Comparison of ENCODE assay signal across 9 cellular contexts in the genomic region with DNA sequence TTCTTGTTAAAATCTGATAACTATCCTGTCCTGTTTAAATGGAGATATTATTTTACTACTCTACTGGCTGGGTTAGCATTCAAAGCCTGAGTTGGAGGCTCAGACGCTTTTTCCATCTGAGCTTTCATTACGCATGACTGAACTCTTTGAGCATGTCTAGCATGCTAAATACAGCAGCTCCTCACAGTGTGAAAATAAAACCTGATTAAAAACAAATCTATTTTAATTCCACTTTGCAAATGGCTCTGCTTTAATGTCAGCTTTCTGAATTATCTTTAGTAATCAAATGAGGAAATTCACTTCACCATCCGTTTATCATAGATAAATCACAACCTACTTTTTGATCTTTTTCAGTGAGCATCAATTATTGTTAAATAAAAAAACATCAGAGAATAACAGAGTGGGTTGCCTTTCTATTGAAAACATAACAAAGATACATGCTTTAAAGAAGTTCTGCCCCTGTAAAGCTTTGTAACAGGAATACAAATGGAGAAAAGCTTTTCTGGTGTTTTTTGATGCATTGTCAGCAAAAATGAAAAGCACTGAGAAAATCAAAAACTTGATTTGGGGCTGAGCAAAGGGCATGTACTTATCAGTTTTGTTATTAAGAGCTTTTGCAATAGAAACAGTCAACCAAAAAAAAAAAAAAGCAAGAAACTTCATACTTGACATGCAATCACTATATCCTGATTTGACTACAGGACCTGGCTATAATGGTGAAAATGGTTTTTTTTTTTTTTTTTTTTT. TPM values are rescaled to one million over a fixed set of nuclear protein-coding genes. Genes with fewer than 3 reads are reported as not detected.
DNase-seq lines count a peak whose midpoint lies in the region; ATAC-seq and TF ChIP-seq lines count a peak whose summit lies in the region.
"Had no signal": no experiment of that assay in that cellular context is flagged by ENCODE, and none has a peak within 500 bp of the region (broad histone marks: within the 10 kb centered on the region; RNA-seq: fewer than 3 reads in every experiment).

No MANE protein-coding gene starts in this region.

- no peak overlapping the region for H3K27ac Mint-ChIP-seq in chondrocyte (ENCODE audit: unreplicated experiment)
- H3K27ac Mint-ChIP-seq in activated CD4-positive, alpha-beta memory T cell treated with anti-CD3 and anti-CD28 coated beads, Interleukin-2, amount 10 ng/mL, durations not matched to agents 7 days and 5 days, result no peak overlapping the region
- H3K27ac Mint-ChIP-seq in activated CD8-positive, alpha-beta T cell treated with anti-CD3 and anti-CD28 coated beads, Interleukin-2, amount 10 ng/mL, durations not matched to agents 7 days and 5 days, result no peak overlapping the region

- H3K4me3 Mint-ChIP-seq in chondrocyte (ENCODE audit: unreplicated experiment), result no peak overlapping the region
- no peak overlapping the region for H3K4me3 Mint-ChIP-seq in activated CD4-positive, alpha-beta memory T cell treated with anti-CD3 and anti-CD28 coated beads, Interleukin-2, amount 10 ng/mL, durations not matched to agents 7 days and 5 days
- no peak overlapping the region for H3K4me3 Mint-ChIP-seq in activated CD8-positive, alpha-beta T cell treated with anti-CD3 and anti-CD28 coated beads, Interleukin-2, amount 10 ng/mL, durations not matched to agents 7 days and 5 days

- CTCF ChIA-PET in activated CD4-positive, alpha-beta memory T cell treated with anti-CD3 and anti-CD28 coated beads, Interleukin-2, amount 10 ng/mL, durations not matched to agents 7 days and 5 days (lab: Charles Lee), result interaction anchor here (0.6 to 1.3 kb wide), 5 partner anchors 10 to 28 kb away, joined by 3 to 7 read pairs (median 4); no protein-coding TSS in a partner anchor
- CTCF ChIA-PET in activated CD8-positive, alpha-beta T cell treated with anti-CD3 and anti-CD28 coated beads, Interleukin-2, amount 10 ng/mL, durations not matched to agents 7 days and 5 days (lab: Charles Lee), result interaction anchor here (1.5 kb wide), 1 partner anchor 28 kb away, joined by 4 read pairs; no protein-coding TSS in a partner anchor

- peaks cover 2% of the 10 kb centered on the region for H3K36me3 Mint-ChIP-seq in chondrocyte (ENCODE audit: low read depth)
- H3K36me3 Mint-ChIP-seq in activated CD4-positive, alpha-beta memory T cell treated with anti-CD3 and anti-CD28 coated beads, Interleukin-2, amount 10 ng/mL, durations not matched to agents 7 days and 5 days (ENCODE audit: low read depth), result peaks cover 8% of the 10 kb centered on the region
- H3K36me3 Mint-ChIP-seq in activated CD8-positive, alpha-beta T cell treated with anti-CD3 and anti-CD28 coated beads, Interleukin-2, amount 10 ng/mL, durations not matched to agents 7 days and 5 days (ENCODE audit: low read depth), result peaks cover 2% of the 10 kb centered on the region

- TF ChIP-seq CTCF in chondrocyte (IDR thresholded peaks at IDR 0.05), result no peak

- ATAC-seq in activated CD8-positive, alpha-beta T cell treated with anti-CD3 and anti-CD28 coated beads, Interleukin-2, amount 10 ng/mL, durations not matched to agents 7 days and 5 days, result no peak

- DNase-seq in NCI-H1417 (lab: John Stamatoyannopoulos, UW) (peak; percentile 14 to 62 (median 41)), NCI-H1417 treated with DMSO at 0.1 percent for 48 hours (lab: John Stamatoyannopoulos, UW) (no peak), NCI-H69 (lab: John Stamatoyannopoulos, UW) (peak; percentile 56), globus pallidus (ENCODE audit: low spot score) (peak; percentile 75), renal cortical epithelial cell (ENCODE audit: low read depth) (peak; percentile 56), chondrocyte (ENCODE audit: low spot score) (no peak)
- no peak for DNase-seq in activated CD4-positive, alpha-beta memory T cell treated with anti-CD3 and anti-CD28 coated beads, Interleukin-2, amount 10 ng/mL, durations not matched to agents 7 days and 5 days
- DNase-seq in activated CD8-positive, alpha-beta T cell treated with anti-CD3 and anti-CD28 coated beads, Interleukin-2, amount 10 ng/mL, durations not matched to agents 7 days and 5 days, result no peak
- DNase-seq: stimulated activated CD8-positive, alpha-beta memory T cell treated with anti-CD3 and anti-CD28 coated beads, Interleukin-4, amount 100 ng/mL, for 48 hours had no signal

- H3K27me3 Mint-ChIP-seq in chondrocyte (ENCODE audit: low read depth), result no peaks in the 10 kb centered on the region
- no peaks in the 10 kb centered on the region for H3K27me3 Mint-ChIP-seq in activated CD4-positive, alpha-beta memory T cell treated with anti-CD3 and anti-CD28 coated beads, Interleukin-2, amount 10 ng/mL, durations not matched to agents 7 days and 5 days
- H3K27me3 Mint-ChIP-seq in activated CD8-positive, alpha-beta T cell treated with anti-CD3 and anti-CD28 coated beads, Interleukin-2, amount 10 ng/mL, durations not matched to agents 7 days and 5 days (ENCODE audit: low read depth), result no peaks in the 10 kb centered on the region

- H3K4me1 Mint-ChIP-seq in chondrocyte (ENCODE audit: low read depth), result peaks cover 21% of the 10 kb centered on the region
- peaks cover 27% of the 10 kb centered on the region for H3K4me1 Mint-ChIP-seq in activated CD4-positive, alpha-beta memory T cell treated with anti-CD3 and anti-CD28 coated beads, Interleukin-2, amount 10 ng/mL, durations not matched to agents 7 days and 5 days
- H3K4me1 Mint-ChIP-seq in activated CD8-positive, alpha-beta T cell treated with anti-CD3 and anti-CD28 coated beads, Interleukin-2, amount 10 ng/mL, durations not matched to agents 7 days and 5 days (ENCODE audit: low read depth), result peaks cover 24% of the 10 kb centered on the region

- POLR2A ChIA-PET in activated CD4-positive, alpha-beta memory T cell treated with anti-CD3 and anti-CD28 coated beads, Interleukin-2, amount 10 ng/mL, durations not matched to agents 7 days and 5 days (lab: Charles Lee), result interaction anchor here (8.1 to 9.9 kb wide), 2 partner anchors 6 to 12 kb away, joined by 158 to 235 read pairs; no protein-coding TSS in a partner anchor
- POLR2A ChIA-PET in activated CD8-positive, alpha-beta T cell treated with anti-CD3 and anti-CD28 coated beads, Interleukin-2, amount 10 ng/mL, durations not matched to agents 7 days and 5 days (lab: Charles Lee), result interaction anchor here (0.9 to 3.3 kb wide), 3 partner anchors 10 to 21 kb away, joined by 3 to 22 read pairs (median 4); no protein-coding TSS in a partner anchor

- no peaks in the 10 kb centered on the region for H3K9me3 Mint-ChIP-seq in chondrocyte (ENCODE audit: low read depth)
- no peaks in the 10 kb centered on the region for H3K9me3 Mint-ChIP-seq in activated CD4-positive, alpha-beta memory T cell treated with anti-CD3 and anti-CD28 coated beads, Interleukin-2, amount 10 ng/mL, durations not matched to agents 7 days and 5 days
- no peaks in the 10 kb centered on the region for H3K9me3 Mint-ChIP-seq in activated CD8-positive, alpha-beta T cell treated with anti-CD3 and anti-CD28 coated beads, Interleukin-2, amount 10 ng/mL, durations not matched to agents 7 days and 5 days (ENCODE audit: insufficient read depth)

RNA-seq across cellular contexts. Expression of gene SPEN, which starts 3.5 kb away (rescaled TPM):
- total RNA-seq in renal cortical epithelial cell (18.6 and 45.6 TPM in 2 replicates), chondrocyte (38.4 to 49.7 TPM (median 39.4 TPM) in 3 replicates)
- total RNA-seq in activated CD4-positive, alpha-beta memory T cell treated with anti-CD3 and anti-CD28 coated beads, Interleukin-2, amount 10 ng/mL, durations not matched to agents 7 days and 5 days, result 10 to 100 TPM; 52.1 to 52.5 TPM
- total RNA-seq in activated CD8-positive, alpha-beta T cell treated with anti-CD3 and anti-CD28 coated beads, Interleukin-2, amount 10 ng/mL, durations not matched to agents 7 days and 5 days, result 10 to 100 TPM; 65.0 to 66.3 TPM

RNA-seq across cellular contexts. Expression of gene UQCRHL, which starts 36.5 kb away (rescaled TPM):
- total RNA-seq in renal cortical epithelial cell (1.5 and 2.8 TPM in 2 replicates), chondrocyte (1.3 to 1.5 TPM (median 1.3 TPM) in 3 replicates)
- total RNA-seq in activated CD4-positive, alpha-beta memory T cell treated with anti-CD3 and anti-CD28 coated beads, Interleukin-2, amount 10 ng/mL, durations not matched to agents 7 days and 5 days, result 1 to 10 TPM; 1.5 to 1.6 TPM
- 1 to 10 TPM; 2.4 to 2.8 TPM for total RNA-seq in activated CD8-positive, alpha-beta T cell treated with anti-CD3 and anti-CD28 coated beads, Interleukin-2, amount 10 ng/mL, durations not matched to agents 7 days and 5 days

Comparison
In these comparisons a context has a peak if more than half of its experiments do, and no peak if none do; other contexts are left out.
1. DNase-seq: peak in NCI-H1417 (3 of 3), NCI-H69 (single experiment), globus pallidus (single experiment) and renal cortical epithelial cell (single experiment); none in NCI-H1417 treated with DMSO at 0.1 percent for 48 hours (single experiment), chondrocyte (single experiment), activated CD4-positive, alpha-beta memory T cell treated with anti-CD3 and anti-CD28 coated beads, Interleukin-2, amount 10 ng/mL, durations not matched to agents 7 days and 5 days (single experiment) and activated CD8-positive, alpha-beta T cell treated with anti-CD3 and anti-CD28 coated beads, Interleukin-2, amount 10 ng/mL, durations not matched to agents 7 days and 5 days (single experiment).